In the genomic region with DNA sequence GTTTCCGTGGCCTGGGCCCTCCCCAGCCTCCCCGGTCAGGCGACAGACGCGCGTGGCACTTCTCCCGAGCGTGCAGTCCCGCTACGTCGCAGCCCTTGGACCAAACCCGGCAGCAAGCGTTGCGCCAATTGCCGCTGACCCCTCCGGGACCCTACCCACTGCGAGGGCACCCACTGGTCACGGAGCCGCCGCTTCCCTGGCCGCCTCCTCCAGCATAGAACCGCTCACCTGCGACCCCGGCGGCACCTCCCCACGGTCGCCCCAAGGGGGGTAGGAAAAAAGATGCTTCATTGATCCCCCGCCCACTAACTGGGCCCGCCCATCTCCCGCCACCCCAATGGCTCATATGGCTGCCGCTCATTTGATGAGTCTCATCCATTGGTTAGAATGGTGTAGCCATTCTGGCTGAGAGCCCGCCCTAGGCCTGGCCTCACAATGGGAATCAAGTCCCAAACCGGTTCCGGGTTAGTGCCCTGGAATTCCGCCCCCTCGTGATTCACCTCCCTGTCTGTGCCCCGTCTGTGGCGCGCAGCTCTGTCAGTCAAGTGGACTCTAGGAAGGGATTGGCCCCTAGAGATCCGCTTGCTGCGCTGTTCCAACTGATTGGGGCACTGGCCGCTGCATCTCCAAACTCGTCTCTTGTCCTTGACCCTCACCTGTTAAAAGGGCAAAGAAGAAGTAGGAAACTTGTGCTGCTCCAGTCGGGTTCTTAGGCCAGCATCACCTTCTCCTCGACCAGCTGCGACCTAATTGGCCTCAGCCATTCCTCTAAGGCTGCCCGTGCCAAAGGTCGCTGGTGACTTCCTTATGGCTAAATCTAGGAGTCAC, we compare ENCODE assay signal across 7 cellular contexts. TPM values are rescaled to one million over a fixed set of nuclear protein-coding genes. Genes with fewer than 3 reads are reported as not detected.
DNase-seq lines count a peak whose midpoint lies in the region; ATAC-seq, FAIRE-seq and TF ChIP-seq lines count a peak whose summit lies in the region.

A gene (minus strand): TSS at position 274 of the 828 bp plus-strand sequence. CDS start 11,323 bp downstream, outside the sequence.

- peak within 1 kb of the TSS; percentile 92 to 96 (median 94) for H3K4me3 Mint-ChIP-seq in brain

- intact Hi-C loops in sciatic nerve (cut with DNase I): no loop called here

- H3K27me3 Mint-ChIP-seq in brain: peaks cover 21% of the 10 kb centered on the region

- ATAC-seq in GM18517 (IDR thresholded peaks at IDR 0.05; ENCODE audit: unreplicated experiment) (peak; percentile 98), HG03045 (IDR thresholded peaks at IDR 0.05; ENCODE audit: unreplicated experiment) (peak; percentile 99), sciatic nerve (peak; percentile 100)

- peaks cover 11% of the 10 kb centered on the region for H3K36me3 Mint-ChIP-seq in brain

- peaks cover 0 to 9% (median 0%) of the 10 kb centered on the region in 5 experiments for H3K9me3 Mint-ChIP-seq in brain

- peaks cover 58% of the 10 kb centered on the region for H3K4me1 Mint-ChIP-seq in brain

- DNase-seq in NCI-H2107 treated with DMSO at 0.1 percent for 48 hours (lab: John Stamatoyannopoulos, UW; ENCODE audit: unreplicated experiment): peak; percentile 96
- DNase-seq in iPS DF 19.7 (ENCODE audit: low read depth, low spot score): peak; percentile 97
- DNase-seq in sciatic nerve (ENCODE audit: low spot score): peak; percentile 99

- H3K27ac Mint-ChIP-seq in brain: peak within 1 kb of the TSS; percentile 95 to 99 (median 96)

- FAIRE-seq in TTC549 (lab: Jason Lieb, UNC): peak; percentile 96

- no peak for TF ChIP-seq CTCF in brain (conservative IDR thresholded peaks at IDR 0.05)

RNA-seq across cellular contexts. Expression of the gene that starts here (rescaled TPM):
- 7.5 TPM for polyA plus RNA-seq in brain (ENCODE audit: insufficient read depth, low read depth, low replicate concordance)
- 18.3 TPM for total RNA-seq in sciatic nerve

Comparison
In these comparisons a context has a peak if more than half of its experiments do, and no peak if none do; other contexts are left out.
1. Peak in every context shown above with its lines: DNase-seq and ATAC-seq.